1 cellular context compared by ENCODE assay signal in genomic region chr10:132560248-132560731, GRCh38.
A peak's percentile ranks its signal among the peaks of the same experiment; 100 is the strongest.
TF ChIP-seq lines count a peak whose summit lies in the region.

No MANE protein-coding gene starts in this region.

TF ChIP-seq in K562, 482 proteins besides CTCF, POLR2A, EP300 and RAD21 (continued from another document):
- TF ChIP-seq ARID3A (IDR thresholded peaks at IDR 0.05; ENCODE audit: borderline replicate concordance, low read depth, low read length): no peak
- peak; percentile 80 for TF ChIP-seq USF1 (CRISPR knock-in tag; IDR thresholded peaks at IDR 0.05)
- TF ChIP-seq TFE3 (CRISPR knock-in tag; IDR thresholded peaks at IDR 0.05): peak; percentile 97
- TF ChIP-seq TCF7 (IDR thresholded peaks at IDR 0.05; ENCODE audit: borderline replicate concordance): no peak
- peak; percentile 50 for TF ChIP-seq ATF3 (IDR thresholded peaks at IDR 0.05)
- no peak for TF ChIP-seq ATF3 (CRISPR knock-in tag; conservative IDR thresholded peaks at IDR 0.05)
- TF ChIP-seq RAD51 (IDR thresholded peaks at IDR 0.05; ENCODE audit: borderline replicate concordance, low read depth): peak; percentile 95
- peak; percentile 73 for TF ChIP-seq CBFA2T2 (conservative IDR thresholded peaks at IDR 0.05)
- TF ChIP-seq EGR1 (conservative IDR thresholded peaks at IDR 0.05): 0 out of 2 replicates have a peak, but pooled peaks have one; percentile 5
- no peak for TF ChIP-seq ZNF184 (CRISPR knock-in tag; IDR thresholded peaks at IDR 0.05)
- TF ChIP-seq PHF8 (IDR thresholded peaks at IDR 0.05; ENCODE audit: borderline replicate concordance, low read length): no peak
- TF ChIP-seq ETV5 (CRISPR knock-in tag; IDR thresholded peaks at IDR 0.05; ENCODE audit: low read depth): no peak
- no peak for TF ChIP-seq ZBTB8A (IDR thresholded peaks at IDR 0.05; ENCODE audit: partially characterized antibody)
- TF ChIP-seq SPI1 (IDR thresholded peaks at IDR 0.05; ENCODE audit: borderline replicate concordance, low read depth, low read length): peak; percentile 56; the same call in 1 of the 2 replicates
- TF ChIP-seq C11orf30 (IDR thresholded peaks at IDR 0.05; ENCODE audit: low read depth): peak; percentile 33; the same call in 1 of the 2 replicates
- TF ChIP-seq ZNF830 (CRISPR knock-in tag; IDR thresholded peaks at IDR 0.05): no peak
- peak; percentile 93 for TF ChIP-seq TOE1 (IDR thresholded peaks at IDR 0.05; ENCODE audit: borderline replicate concordance)
- TF ChIP-seq TOE1 (CRISPR knock-in tag; IDR thresholded peaks at IDR 0.05; ENCODE audit: borderline replicate concordance, low read depth): no peak
- 0 out of 2 replicates have a peak, but pooled peaks have one; percentile 8 for TF ChIP-seq JUND (IDR thresholded peaks at IDR 0.05; ENCODE audit: borderline replicate concordance, low read depth, low read length)
- TF ChIP-seq JUND (tag; IDR thresholded peaks at IDR 0.05; ENCODE audit: borderline replicate concordance, low read depth, low read length): no peak
- TF ChIP-seq PRDM10 (IDR thresholded peaks at IDR 0.05; ENCODE audit: partially characterized antibody): peak; percentile 57
- TF ChIP-seq USF2 (CRISPR knock-in tag; IDR thresholded peaks at IDR 0.05): peak; percentile 34
